In genomic region chr6:122376246-122376645, GRCh38 we compare ENCODE assay signal across 20 cellular contexts.
"Had no signal": no experiment of that assay in that cellular context is flagged by ENCODE, and none has a peak within 500 bp of the region (broad histone marks: within the 10 kb centered on the region; RNA-seq: fewer than 3 reads in every experiment).

No MANE protein-coding gene starts in this region.

- H3K9ac ChIP-seq: parathyroid adenoma had no signal

- ATAC-seq: activated CD4-positive, CD25-positive, alpha-beta regulatory T cell treated with anti-CD3 and anti-CD28 coated beads, Interleukin-2, amount 50 U/mL, for 24 hours; activated CD8-positive, alpha-beta T cell treated with anti-CD3 and anti-CD28 coated beads, Interleukin-2, amount 10 ng/mL, durations not matched to agents 7 days and 5 days; activated T-cell treated with anti-CD3 and anti-CD28 coated beads, Interleukin-2, amount 50 U/mL, for 4 hours; natural killer cell treated with Interleukin-12 subunit alpha and Interleukin-12 subunit beta and Interleukin-15 and Interleukin-18, amount 100 ng/mL, for 72 hours; sciatic nerve; stimulated activated effector memory CD8-positive, alpha-beta T cell treated with anti-CD3 and anti-CD28 coated beads, Interleukin-12 subunit alpha, Interleukin-12 subunit beta, amount 100 ng/mL, for 72 hours had no signal

- H3K36me3 ChIP-seq: neutrophil, stomach had no signal

- H3K36me3 Mint-ChIP-seq: natural killer cell treated with Interleukin-12 subunit alpha and Interleukin-12 subunit beta and Interleukin-15 and Interleukin-18, amount 100 ng/mL, for 72 hours; stimulated activated effector memory CD8-positive, alpha-beta T cell treated with anti-CD3 and anti-CD28 coated beads, Interleukin-12 subunit alpha, Interleukin-12 subunit beta, amount 100 ng/mL, for 72 hours; type B pancreatic cell had no signal

- H3K27ac ChIP-seq: hepatocyte, neutrophil, parathyroid adenoma, stomach had no signal

- DNase-seq: activated CD4-positive, alpha-beta T cell treated with anti-CD3 and anti-CD28 coated beads, Interleukin-2, amount 10 ng/mL, durations not matched to agents 7 days and 5 days; activated CD8-positive, alpha-beta memory T cell treated with anti-CD3 and anti-CD28 coated beads, Interleukin-2, amount 50 U/mL, for 4 hours; activated CD8-positive, alpha-beta T cell treated with anti-CD3 and anti-CD28 coated beads, Interleukin-2, amount 10 ng/mL, durations not matched to agents 7 days and 5 days; activated naive CD4-positive, alpha-beta T cell treated with anti-CD3 and anti-CD28 coated beads, Interleukin-2, amount 50 U/mL, for 16 hours; activated T-cell treated with anti-CD3 and anti-CD28 coated beads, Interleukin-2, amount 50 U/mL, for 4 hours; effector memory CD4-positive, alpha-beta T cell; foreskin fibroblast; stimulated activated CD4-positive, alpha-beta T cell treated with anti-CD3 and anti-CD28 coated beads, Interleukin-4, amount 100 ng/mL, for 24 hours; stomach; T1000 had no signal

- H2AFZ ChIP-seq: hepatocyte, parathyroid adenoma had no signal

- FAIRE-seq: bronchial epithelial cell had no signal

- H3K79me2 ChIP-seq: hepatocyte, parathyroid adenoma had no signal

- H3K9me3 Mint-ChIP-seq: activated CD4-positive, alpha-beta T cell treated with anti-CD3 and anti-CD28 coated beads, Interleukin-2, amount 10 ng/mL, durations not matched to agents 7 days and 5 days; activated T-cell treated with anti-CD3 and anti-CD28 coated beads, Interleukin-2, amount 50 U/mL, for 4 hours; dendritic cell treated with granulocyte-macrophage colony-stimulating factor and Interleukin-4, amounts not matched to agents 40 ng/mL and 50 ng/mL, for 4 days; natural killer cell treated with Interleukin-12 subunit alpha and Interleukin-12 subunit beta and Interleukin-15 and Interleukin-18, amount 100 ng/mL, for 72 hours; stimulated activated effector memory CD8-positive, alpha-beta T cell treated with anti-CD3 and anti-CD28 coated beads, Interleukin-12 subunit alpha, Interleukin-12 subunit beta, amount 100 ng/mL, for 72 hours; type B pancreatic cell had no signal

- H3K4me2 ChIP-seq: hepatocyte had no signal

- H3K4me3 ChIP-seq: hepatocyte, stomach had no signal

- H3K9me3 ChIP-seq: neutrophil, stomach had no signal

- H3K4me3 Mint-ChIP-seq: activated CD4-positive, alpha-beta T cell treated with anti-CD3 and anti-CD28 coated beads, Interleukin-2, amount 10 ng/mL, durations not matched to agents 7 days and 5 days; activated CD8-positive, alpha-beta T cell treated with anti-CD3 and anti-CD28 coated beads, Interleukin-2, amount 10 ng/mL, durations not matched to agents 7 days and 5 days; activated T-cell treated with anti-CD3 and anti-CD28 coated beads, Interleukin-2, amount 50 U/mL, for 4 hours; dendritic cell treated with granulocyte-macrophage colony-stimulating factor and Interleukin-4, amounts not matched to agents 40 ng/mL and 50 ng/mL, for 4 days; natural killer cell treated with Interleukin-12 subunit alpha and Interleukin-12 subunit beta and Interleukin-15 and Interleukin-18, amount 100 ng/mL, for 72 hours; stimulated activated effector memory CD8-positive, alpha-beta T cell treated with anti-CD3 and anti-CD28 coated beads, Interleukin-12 subunit alpha, Interleukin-12 subunit beta, amount 100 ng/mL, for 72 hours; type B pancreatic cell had no signal

- H3K27ac Mint-ChIP-seq: activated CD4-positive, alpha-beta T cell treated with anti-CD3 and anti-CD28 coated beads, Interleukin-2, amount 10 ng/mL, durations not matched to agents 7 days and 5 days; activated CD8-positive, alpha-beta T cell treated with anti-CD3 and anti-CD28 coated beads, Interleukin-2, amount 10 ng/mL, durations not matched to agents 7 days and 5 days; dendritic cell treated with granulocyte-macrophage colony-stimulating factor and Interleukin-4, amounts not matched to agents 40 ng/mL and 50 ng/mL, for 4 days; natural killer cell treated with Interleukin-12 subunit alpha and Interleukin-12 subunit beta and Interleukin-15 and Interleukin-18, amount 100 ng/mL, for 72 hours; stimulated activated effector memory CD8-positive, alpha-beta T cell treated with anti-CD3 and anti-CD28 coated beads, Interleukin-12 subunit alpha, Interleukin-12 subunit beta, amount 100 ng/mL, for 72 hours; type B pancreatic cell had no signal

- H3K27me3 ChIP-seq: stomach had no signal

- H3K4me1 ChIP-seq: parathyroid adenoma had no signal
